ENCODE assay signal across 16 cellular contexts in the genomic region with DNA sequence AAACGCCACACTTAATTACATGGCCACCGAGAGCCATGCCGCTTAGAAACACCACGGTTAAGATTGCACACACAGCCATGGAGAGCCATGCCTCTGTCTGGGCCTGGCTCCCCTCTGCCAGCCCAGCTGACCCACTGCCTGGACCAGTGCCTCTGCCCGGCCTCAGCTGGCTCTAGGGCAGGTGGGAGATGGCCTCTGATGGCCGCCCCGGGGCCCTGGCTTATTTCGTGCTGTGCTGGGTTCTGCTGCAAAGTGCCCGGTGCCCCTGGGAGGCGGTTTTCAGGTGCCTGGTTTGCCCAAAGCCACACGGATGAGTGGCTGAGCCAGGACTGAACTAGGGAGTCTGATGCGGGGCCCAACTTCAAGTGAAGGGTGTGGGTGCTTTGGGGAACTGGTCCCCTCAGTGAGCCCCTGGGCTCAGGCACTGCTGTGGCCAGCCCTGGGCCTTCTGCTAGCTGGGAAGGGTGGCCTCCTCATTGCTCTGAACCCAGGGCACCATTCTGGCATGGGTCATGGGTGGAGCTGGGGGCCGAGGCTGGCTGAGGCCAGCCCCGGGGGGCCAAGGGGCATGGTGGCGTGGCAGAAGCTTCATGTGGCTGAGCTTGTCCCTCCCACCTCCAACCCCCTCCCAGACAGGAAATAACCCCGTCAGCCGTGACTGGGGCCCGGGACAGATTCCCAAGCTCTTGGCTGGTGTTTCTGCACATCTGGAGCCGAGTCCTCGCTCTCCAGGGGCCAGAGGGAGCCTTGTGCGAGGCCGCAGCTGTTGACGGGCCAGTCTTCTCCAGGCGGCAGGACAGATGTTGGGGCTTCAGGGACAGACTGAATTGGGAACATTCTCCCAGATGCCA. TPM values are rescaled to one million over a fixed set of nuclear protein-coding genes. Genes with fewer than 3 reads are reported as not detected.
A peak's percentile ranks its signal among the peaks of the same experiment; 100 is the strongest.
DNase-seq lines count a peak whose midpoint lies in the region; ATAC-seq and TF ChIP-seq lines count a peak whose summit lies in the region.
"Had no signal": no experiment of that assay in that cellular context is flagged by ENCODE, and none has a peak within 500 bp of the region (broad histone marks: within the 10 kb centered on the region; RNA-seq: fewer than 3 reads in every experiment).

No MANE protein-coding gene starts in this region.

- no peak for TF ChIP-seq CTCF in gastroesophageal sphincter (IDR thresholded peaks at IDR 0.05)
- TF ChIP-seq CTCF in nephron progenitor cell (IDR thresholded peaks at IDR 0.05), result no peak

- peaks cover 0 to 65% (median 25%) of the 10 kb centered on the region in 3 donors for H3K4me1 ChIP-seq in gastroesophageal sphincter
- H3K4me1 ChIP-seq: Caco-2 had no signal

- H3K27ac Mint-ChIP-seq in nephron progenitor cell, result no peak overlapping the region
- H3K27ac Mint-ChIP-seq: immature natural killer cell had no signal

- peak overlapping the region in 3 of 4 donors; percentile 41 to 81 (median 66) for H3K27ac ChIP-seq in gastroesophageal sphincter
- H3K27ac ChIP-seq: 22Rv1, ascending aorta, parathyroid adenoma had no signal

- WGBS in gastroesophageal sphincter (ENCODE audit: low coverage in 1 of 2), 2 donors, result no CpG with 5 or more reads among the region's 24 CpGs

- H3K36me3 Mint-ChIP-seq in nephron progenitor cell (ENCODE audit: low read depth), result no peaks in the 10 kb centered on the region
- H3K36me3 Mint-ChIP-seq: immature natural killer cell had no signal

- H3K27me3 Mint-ChIP-seq in nephron progenitor cell (ENCODE audit: low read depth, poor library complexity), result peaks cover 37% of the 10 kb centered on the region

- no peak overlapping the region for H3K4me3 Mint-ChIP-seq in nephron progenitor cell

- no peaks in the 10 kb centered on the region for H3K9me3 Mint-ChIP-seq in nephron progenitor cell
- H3K9me3 Mint-ChIP-seq: immature natural killer cell had no signal

- peak; percentile 51 for DNase-seq in DMS 273 (lab: John Stamatoyannopoulos, UW; ENCODE audit: unreplicated experiment)
- DNase-seq in DMS 273 treated with DMSO at 0.1 percent for 48 hours (lab: John Stamatoyannopoulos, UW), result no peak
- DNase-seq in nephron progenitor cell, result peak; percentile 45
- no peak for DNase-seq in NCI-H524 (lab: John Stamatoyannopoulos, UW)
- DNase-seq in NOMO-1 (lab: John Stamatoyannopoulos, UW; ENCODE audit: unreplicated experiment in 2 of 2), result no peak
- DNase-seq: activated effector memory CD4-positive, alpha-beta T cell treated with Interleukin-2 at 50 U/mL for 16 hours; Caco-2; dorsolateral prefrontal cortex; immature natural killer cell; NCI-H2171 treated with DMSO at 0.1 percent for 48 hours had no signal

- TF ChIP-seq POLR2A in gastroesophageal sphincter (IDR thresholded peaks at IDR 0.05), result no peak

- H3K9me3 ChIP-seq in gastroesophageal sphincter, result no peaks in the 10 kb centered on the region
- H3K9me3 ChIP-seq: ascending aorta, Caco-2 had no signal

- ATAC-seq in gastroesophageal sphincter (peak; percentile 16), GM19463 (IDR thresholded peaks at IDR 0.05; ENCODE audit: unreplicated experiment) (no peak), GM21423 (IDR thresholded peaks at IDR 0.05; ENCODE audit: unreplicated experiment) (no peak)

- no peak overlapping the region for H3K4me3 ChIP-seq in gastroesophageal sphincter
- H3K4me3 ChIP-seq: ascending aorta, dorsolateral prefrontal cortex had no signal

- no peak for TF ChIP-seq EP300 in gastroesophageal sphincter (IDR thresholded peaks at IDR 0.05)

- peaks cover 48% of the 10 kb centered on the region for H3K27me3 ChIP-seq in gastroesophageal sphincter

- no peaks in the 10 kb centered on the region for H3K36me3 ChIP-seq in gastroesophageal sphincter
- H3K36me3 ChIP-seq: ascending aorta had no signal

- H3K4me1 Mint-ChIP-seq in nephron progenitor cell, result peaks cover 65% of the 10 kb centered on the region

RNA-seq across cellular contexts. Expression of gene GPR153, which starts 1.9 kb away (rescaled TPM):
- 1 to 10 TPM; 2.6 to 8.9 (median 6.2) TPM for total RNA-seq in gastroesophageal sphincter

RNA-seq across cellular contexts. Expression of gene HES3, which starts 18.8 kb away (rescaled TPM):
- total RNA-seq in gastroesophageal sphincter, result not detected
- total RNA-seq: ascending aorta, Caco-2, dorsolateral prefrontal cortex had no signal

RNA-seq across cellular contexts. Expression of gene ICMT, which starts 27.0 kb away (rescaled TPM):
- total RNA-seq in gastroesophageal sphincter, result 10 to 100 TPM; 53.4 to 91.3 (median 85.0) TPM

RNA-seq across cellular contexts. Expression of gene RNF207, which starts 56.9 kb away (rescaled TPM):
- total RNA-seq in gastroesophageal sphincter, result 10 to 100 TPM in 3 of 4 donors, 1 to 10 TPM in 1; 3.0 to 34.1 (median 18.3) TPM

Comparison
In these comparisons a context has a peak if more than half of its experiments do, and no peak if none do; other contexts are left out.
1. DNase-seq: peak in DMS 273 (single experiment) and nephron progenitor cell (single experiment); none in DMS 273 treated with DMSO at 0.1 percent for 48 hours (single experiment), NCI-H524 (0 of 2) and NOMO-1 (0 of 2).